In genomic region chr17:57868007-57868774, GRCh38 we compare ENCODE assay signal across 7 cellular contexts. TPM values are rescaled to one million over a fixed set of nuclear protein-coding genes. Genes with fewer than 3 reads are reported as not detected.
DNase-seq lines count a peak whose midpoint lies in the region; ATAC-seq and TF ChIP-seq lines count a peak whose summit lies in the region.

No MANE protein-coding gene starts in this region.

- H3K4me1 Mint-ChIP-seq in CD4-positive, alpha-beta memory T cell, result peaks cover 2 to 16% (median 8%) of the 10 kb centered on the region in 4 donors

- no peaks in the 10 kb centered on the region for H3K9me3 ChIP-seq in ovary
- no peaks in the 10 kb centered on the region for H3K9me3 ChIP-seq in CD4-positive, alpha-beta memory T cell (ENCODE audit: control insufficient read depth in 1 of 2, low read length in 2 of 2)

- CTCF ChIA-PET in GM10248 (lab: Yijun Ruan, JAX), result interaction anchor here (0.8 to 24.4 kb wide), 17 partner anchors 10 to 347 kb away, joined by 3 to 478 read pairs (median 3); partner anchors contain the start of gene VEZF1
- CTCF ChIA-PET in CD4-positive, alpha-beta memory T cell (lab: Charles Lee; ENCODE audit: partially characterized antibody), result interaction anchor here (1.3 to 3.2 kb wide), 2 partner anchors 11 to 25 kb away, joined by 3 to 10 read pairs; no protein-coding TSS in a partner anchor

- intact Hi-C loops in ovary (cut with DNase I), result loop anchor here in 1 of 4 donors (5.0 kb wide), 1 partner anchor 84 kb away; no protein-coding TSS in a partner anchor
- intact Hi-C loops in CD4-positive, alpha-beta memory T cell (cut with micrococcal nuclease), result no loop called here

- H3K27me3 ChIP-seq in ovary, result no peaks in the 10 kb centered on the region
- H3K27me3 ChIP-seq in CD4-positive, alpha-beta memory T cell (ENCODE audit: insufficient read depth, low read length), result no peaks in the 10 kb centered on the region

- no peak overlapping the region for H3K4me3 Mint-ChIP-seq in CD4-positive, alpha-beta memory T cell

- DNase-seq in GM10248 (ENCODE audit: extremely low spot score) (peak; percentile 89), fibroblast of villous mesenchyme (ENCODE audit: low read depth) (peak; percentile 93), ovary (peak; percentile 82 to 88 (median 86))
- DNase-seq in Jurkat, Clone E6-1 (ENCODE audit: low read depth, low spot score), result peak; percentile 72
- DNase-seq in CD4-positive, alpha-beta memory T cell, result no peak

- no peaks in the 10 kb centered on the region for H3K36me3 Mint-ChIP-seq in CD4-positive, alpha-beta memory T cell

- TF ChIP-seq EP300 in ovary (IDR thresholded peaks at IDR 0.05), result no peak

- TF ChIP-seq CTCF in GM10248 (IDR thresholded peaks at IDR 0.05; ENCODE audit: control extremely low read depth, extremely low read depth, low read depth, missing control alignments) (no peak), VCaP (conservative IDR thresholded peaks at IDR 0.05) (0 out of 2 replicates have a peak, but pooled peaks have one; percentile 8), fibroblast of villous mesenchyme (IDR thresholded peaks at IDR 0.05; ENCODE audit: insufficient read depth, low read depth, low read length) (peak; percentile 57), ovary (IDR thresholded peaks at IDR 0.05) (peak in 2 of 3 donors; percentile 50 to 53)

- no peak for TF ChIP-seq POLR2A in ovary (IDR thresholded peaks at IDR 0.05)

- peaks cover 0 to 4% (median 0%) of the 10 kb centered on the region in 8 donors for H3K9me3 Mint-ChIP-seq in CD4-positive, alpha-beta memory T cell

- peaks cover 8% of the 10 kb centered on the region for H3K4me1 ChIP-seq in ovary (ENCODE audit: insufficient read depth)
- H3K4me1 ChIP-seq in CD4-positive, alpha-beta memory T cell (ENCODE audit: insufficient read depth, low read length), result peaks cover 11% of the 10 kb centered on the region

- peaks cover 2 to 6% of the 10 kb centered on the region in 2 donors for H3K27me3 Mint-ChIP-seq in CD4-positive, alpha-beta memory T cell

- peak overlapping the region in 1 of 7 donors; percentile 86 for H3K27ac Mint-ChIP-seq in CD4-positive, alpha-beta memory T cell

- H3K36me3 ChIP-seq in ovary, result no peaks in the 10 kb centered on the region
- no peaks in the 10 kb centered on the region for H3K36me3 ChIP-seq in CD4-positive, alpha-beta memory T cell (ENCODE audit: insufficient read depth, low read length)

- POLR2A ChIA-PET in GM10248 (lab: Yijun Ruan, JAX), result no interaction called here
- POLR2A ChIA-PET in CD4-positive, alpha-beta memory T cell (lab: Charles Lee; ENCODE audit: partially characterized antibody), result no interaction called here

- peak; percentile 63 for ATAC-seq in GM21515 (IDR thresholded peaks at IDR 0.05; ENCODE audit: unreplicated experiment)

- H3K4me3 ChIP-seq in Jurkat, Clone E6-1 (ENCODE audit: low read length), result no peak overlapping the region
- H3K4me3 ChIP-seq in fibroblast of villous mesenchyme (ENCODE audit: low read depth, low read length) (no peak overlapping the region), ovary (no peak overlapping the region)
- H3K4me3 ChIP-seq in CD4-positive, alpha-beta memory T cell (ENCODE audit: low read length in 2 of 2), result no peak overlapping the region

- WGBS in ovary, 3 donors, result 11 to 15% (median 12%) methylated on average over 18 of the region's 18 CpGs

- H3K27ac ChIP-seq in VCaP (no peak overlapping the region), ovary (peak overlapping the region; percentile 27 to 66)
- no peak overlapping the region for H3K27ac ChIP-seq in CD4-positive, alpha-beta memory T cell (ENCODE audit: low read depth, low read length)

RNA-seq across cellular contexts. Expression of gene MRPS23, which starts 18.3 kb away (rescaled TPM):
- 97.5 TPM for polyA plus RNA-seq in Jurkat, Clone E6-1 (2012; ENCODE audit: insufficient read depth, insufficient read length)
- 18.7 and 22.0 TPM in 2 replicates for total RNA-seq in fibroblast of villous mesenchyme
- 10 to 100 TPM; 12.2 to 37.9 (median 31.2) TPM for total RNA-seq in ovary
- 10 to 100 TPM; 23.4 to 26.2 TPM for polyA plus RNA-seq in ovary
- total RNA-seq in CD4-positive, alpha-beta memory T cell, result 10 to 100 TPM; 28.7 to 29.5 TPM
- polyA plus RNA-seq in CD4-positive, alpha-beta memory T cell, result 10 to 100 TPM; 35.7 to 41.7 TPM

Comparison
In these comparisons a context has a peak if more than half of its experiments do, and no peak if none do; other contexts are left out.
1. DNase-seq: peak in GM10248 (single experiment), Jurkat, Clone E6-1 (single experiment), fibroblast of villous mesenchyme (single experiment) and ovary (5 of 5); none in CD4-positive, alpha-beta memory T cell (0 of 5).
2. H3K27ac ChIP-seq: peak in ovary (2 of 2); none in VCaP (single experiment) and CD4-positive, alpha-beta memory T cell (single experiment).